ENCODE assay signal across 25 cellular contexts in genomic region chr11:2724114-2724513, GRCh38. TPM values are rescaled to one million over a fixed set of nuclear protein-coding genes. Genes with fewer than 3 reads are reported as not detected.
DNase-seq lines count a peak whose midpoint lies in the region; ATAC-seq, FAIRE-seq and TF ChIP-seq lines count a peak whose summit lies in the region.
"Had no signal": no experiment of that assay in that cellular context is flagged by ENCODE, and none has a peak within 500 bp of the region (broad histone marks: within the 10 kb centered on the region; RNA-seq: fewer than 3 reads in every experiment).

No MANE protein-coding gene starts in this region.

- H3K27ac ChIP-seq in HEK293 (ENCODE audit: extremely low read depth, low read depth, low read length): no peak overlapping the region
- peak overlapping the region; percentile 95 for H3K27ac ChIP-seq in hepatocyte
- H3K27ac ChIP-seq in neural progenitor cell: no peak overlapping the region
- H3K27ac ChIP-seq: BLaER1, HL-60, SJCRH30 had no signal

- peaks cover 37% of the 10 kb centered on the region for H3K27me3 Mint-ChIP-seq in neural progenitor cell (ENCODE audit: insufficient read depth, low read depth)
- H3K27me3 Mint-ChIP-seq: CD4-positive, CD25-positive, alpha-beta regulatory T cell had no signal

- peaks cover 30% of the 10 kb centered on the region for H3F3A ChIP-seq in neural progenitor cell (ENCODE audit: low read depth)

- peaks cover 55% of the 10 kb centered on the region for H3K4me1 Mint-ChIP-seq in neural progenitor cell
- H3K4me1 Mint-ChIP-seq in stimulated activated effector memory CD8-positive, alpha-beta T cell treated with anti-CD3 and anti-CD28 coated beads, Interleukin-12 subunit alpha, Interleukin-12 subunit beta, amount 100 ng/mL, for 72 hours: peaks cover 4% of the 10 kb centered on the region

- no peaks in the 10 kb centered on the region for H3K79me2 ChIP-seq in hepatocyte
- no peaks in the 10 kb centered on the region for H3K79me2 ChIP-seq in neural progenitor cell (ENCODE audit: low read depth)

- no peaks in the 10 kb centered on the region for H3K36me3 Mint-ChIP-seq in neural progenitor cell
- H3K36me3 Mint-ChIP-seq in stimulated activated effector memory CD8-positive, alpha-beta T cell treated with anti-CD3 and anti-CD28 coated beads, Interleukin-12 subunit alpha, Interleukin-12 subunit beta, amount 100 ng/mL, for 72 hours: no peaks in the 10 kb centered on the region
- H3K36me3 Mint-ChIP-seq: CD4-positive, CD25-positive, alpha-beta regulatory T cell had no signal

- H4K20me1 ChIP-seq in hepatocyte (ENCODE audit: insufficient read depth, poor library complexity, severe bottlenecking): no peaks in the 10 kb centered on the region
- peaks cover 10% of the 10 kb centered on the region for H4K20me1 ChIP-seq in neural progenitor cell (ENCODE audit: low read depth)
- H4K20me1 ChIP-seq: BLaER1 had no signal

- DNase-seq in hepatocyte (ENCODE audit: low spot score): no peak
- DNase-seq in neural progenitor cell (ENCODE audit: low spot score): no peak
- no peak for DNase-seq in stimulated activated effector memory CD8-positive, alpha-beta T cell treated with anti-CD3 and anti-CD28 coated beads, Interleukin-12 subunit alpha, Interleukin-12 subunit beta, amount 100 ng/mL, for 72 hours (ENCODE audit: low spot score in 2 of 2)
- DNase-seq in NK-92 (lab: John Stamatoyannopoulos, UW; ENCODE audit: unreplicated experiment): no peak
- DNase-seq in NCI-H2081 treated with DMSO at 0.1 percent for 48 hours (lab: John Stamatoyannopoulos, UW): no peak
- no peak for DNase-seq in GM19239 (ENCODE audit: insufficient read length, low spot score)
- DNase-seq: CD4-positive, CD25-positive, alpha-beta regulatory T cell; GOT3; NCI-H1092; NCI-H1417 treated with DMSO at 0.1 percent for 48 hours; NCI-H1694 treated with DMSO at 0.1 percent for 48 hours; NCI-H2081; NCI-H446; NCI-H524 treated with DMSO at 0.1 percent for 48 hours; NCI-H774; NK-92 treated with Interleukin-12 subunit alpha and Interleukin-12 subunit beta, amount 100 ng/mL, for 24 hours; PC-3 had no signal

- no peak for ATAC-seq in stimulated activated effector memory CD8-positive, alpha-beta T cell treated with anti-CD3 and anti-CD28 coated beads, Interleukin-12 subunit alpha, Interleukin-12 subunit beta, amount 100 ng/mL, for 72 hours
- ATAC-seq: PC-3, SK-N-SH treated with all-trans-retinoic acid at 6 μM for 48 hours had no signal

- H3K27me3 ChIP-seq in hepatocyte (no peaks in the 10 kb centered on the region), neural progenitor cell (peaks cover 83% of the 10 kb centered on the region)
- H3K27me3 ChIP-seq: BLaER1 had no signal

- 73% methylated on average over 16 of the region's 16 CpGs for WGBS in hepatocyte (ENCODE audit: low lambda C conversion rate, missing lambda C conversion rate)

- H3K9ac ChIP-seq in neural progenitor cell: no peak overlapping the region
- H3K9ac ChIP-seq: BLaER1 had no signal

- no peaks in the 10 kb centered on the region for H3K9me3 Mint-ChIP-seq in neural progenitor cell
- H3K9me3 Mint-ChIP-seq in stimulated activated effector memory CD8-positive, alpha-beta T cell treated with anti-CD3 and anti-CD28 coated beads, Interleukin-12 subunit alpha, Interleukin-12 subunit beta, amount 100 ng/mL, for 72 hours: no peaks in the 10 kb centered on the region
- H3K9me3 Mint-ChIP-seq: IgD-negative memory B cell had no signal

- H3K9me2 ChIP-seq in hepatocyte (replicated peaks; ENCODE audit: insufficient read depth): no peaks in the 10 kb centered on the region

- H3K27ac Mint-ChIP-seq in neural progenitor cell: peak overlapping the region; percentile 35
- H3K27ac Mint-ChIP-seq in stimulated activated effector memory CD8-positive, alpha-beta T cell treated with anti-CD3 and anti-CD28 coated beads, Interleukin-12 subunit alpha, Interleukin-12 subunit beta, amount 100 ng/mL, for 72 hours: peak overlapping the region; percentile 50
- H3K27ac Mint-ChIP-seq: CD4-positive, CD25-positive, alpha-beta regulatory T cell; IgD-negative memory B cell had no signal

- H2AFZ ChIP-seq in hepatocyte (no peak overlapping the region), neural progenitor cell (replicated peaks) (no peak overlapping the region)

- no peaks in the 10 kb centered on the region for H3K36me3 ChIP-seq in HEK293 (ENCODE audit: control insufficient read depth in 2 of 2, insufficient read depth in 1 of 2, low read length in 2 of 2)
- no peaks in the 10 kb centered on the region for H3K36me3 ChIP-seq in hepatocyte (replicated peaks; ENCODE audit: insufficient read depth, low read depth)
- H3K36me3 ChIP-seq in neural progenitor cell: no peaks in the 10 kb centered on the region
- H3K36me3 ChIP-seq: BLaER1, HAP-1, SJCRH30 had no signal

- FAIRE-seq in GM19239 (lab: Jason Lieb, UNC): no peak
- FAIRE-seq: D721Med had no signal

- H3K4me3 ChIP-seq in HEK293 (ENCODE audit: low read depth, low read length): no peak overlapping the region
- H3K4me3 ChIP-seq in hepatocyte: no peak overlapping the region
- H3K4me3 ChIP-seq in neural progenitor cell: no peak overlapping the region
- H3K4me3 ChIP-seq: BLaER1, HAP-1, SJCRH30 had no signal

- TF ChIP-seq CTCF in HEK293 (tag by site-specific recombination; IDR thresholded peaks at IDR 0.05) (no peak), hepatocyte (IDR thresholded peaks at IDR 0.05; ENCODE audit: poor library complexity) (no peak), neural progenitor cell (IDR thresholded peaks at IDR 0.05) (no peak)

- POLR2A ChIA-PET in HEK293 (lab: Yijun Ruan, JAX): no interaction called here

- CTCF ChIA-PET in HEK293 (lab: Yijun Ruan, JAX): no interaction called here

- no peak overlapping the region for H3K4me2 ChIP-seq in hepatocyte
- H3K4me2 ChIP-seq in neural progenitor cell: no peak overlapping the region
- H3K4me2 ChIP-seq: BLaER1 had no signal

- no peak overlapping the region for H3K4me3 Mint-ChIP-seq in neural progenitor cell
- H3K4me3 Mint-ChIP-seq in stimulated activated effector memory CD8-positive, alpha-beta T cell treated with anti-CD3 and anti-CD28 coated beads, Interleukin-12 subunit alpha, Interleukin-12 subunit beta, amount 100 ng/mL, for 72 hours: no peak overlapping the region
- H3K4me3 Mint-ChIP-seq: CD4-positive, CD25-positive, alpha-beta regulatory T cell had no signal

- no peaks in the 10 kb centered on the region for H3K9me3 ChIP-seq in HEK293 (ENCODE audit: control insufficient read depth, insufficient read depth, low read depth, low read length)
- no peaks in the 10 kb centered on the region for H3K9me3 ChIP-seq in hepatocyte (ENCODE audit: low read depth)
- no peaks in the 10 kb centered on the region for H3K9me3 ChIP-seq in neural progenitor cell (ENCODE audit: low read depth)
- H3K9me3 ChIP-seq: BLaER1, HAP-1, SJCRH30 had no signal

- H3K4me1 ChIP-seq in HEK293 (ENCODE audit: control insufficient read depth, insufficient read depth, low read length) (peaks cover 7% of the 10 kb centered on the region), hepatocyte (ENCODE audit: insufficient read depth) (peaks cover 32% of the 10 kb centered on the region), neural progenitor cell (peaks cover 32% of the 10 kb centered on the region)
- H3K4me1 ChIP-seq: HAP-1, SJCRH30 had no signal

TF ChIP-seq in HEK293, 187 proteins besides CTCF, POLR2A, EP300 and RAD21:
- peak; percentile 74 for TF ChIP-seq WT1 (tag by site-specific recombination; IDR thresholded peaks at IDR 0.05)
- no peak for TF ChIP-seq KLF17 (tag by site-specific recombination; IDR thresholded peaks at IDR 0.05)
TF ChIP-seq in HEK293: peak in this region for 1.

RNA-seq across cellular contexts. Expression of gene KCNQ1OT1, which starts 24.3 kb away (rescaled TPM):
- 6.6 and 7.9 TPM in 2 replicates for total RNA-seq in hepatocyte
- 3.1 and 4.0 TPM in 2 replicates for polyA plus RNA-seq in hepatocyte
- total RNA-seq in neural progenitor cell (ENCODE audit: low replicate concordance): 2.3 TPM in 2 replicates
